8 cellular contexts compared by ENCODE assay signal in the genomic region with DNA sequence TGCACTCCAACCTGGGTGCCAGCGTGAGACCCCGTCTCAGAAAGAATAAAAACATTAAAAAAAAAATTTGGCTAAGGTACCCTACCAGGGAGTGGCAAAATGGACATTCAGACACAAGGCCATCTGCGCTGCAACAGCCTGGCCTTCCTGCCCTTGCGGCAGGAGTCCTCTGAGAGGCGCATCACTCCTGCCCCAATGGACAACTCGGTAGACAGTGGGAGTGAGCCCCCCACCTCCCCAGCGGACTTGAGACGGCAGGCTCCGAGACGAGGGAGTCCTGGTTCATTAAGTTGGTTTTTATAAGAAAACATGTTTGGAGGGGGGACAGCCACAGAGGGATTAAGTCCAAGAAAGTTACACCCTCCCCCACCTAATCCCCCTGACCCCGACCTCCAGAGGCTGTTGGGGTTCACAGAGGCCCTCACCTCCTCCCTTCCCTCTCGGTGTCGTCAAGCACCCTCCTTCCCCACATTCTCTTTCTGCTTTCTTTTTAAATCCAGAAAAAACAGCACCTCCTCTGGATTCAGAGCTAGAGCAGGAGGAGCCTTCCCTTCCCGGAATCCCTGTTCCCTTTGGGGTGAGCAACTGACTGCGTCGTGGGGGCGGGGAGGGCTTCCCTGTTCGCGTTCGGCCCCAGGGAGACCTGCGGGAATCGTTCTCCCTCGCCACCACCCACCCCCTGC. TPM values are rescaled to one million over a fixed set of nuclear protein-coding genes. Genes with fewer than 3 reads are reported as not detected.
DNase-seq lines count a peak whose midpoint lies in the region; ATAC-seq lines count a peak whose summit lies in the region.

No MANE protein-coding gene starts in this region.

- no peaks in the 10 kb centered on the region for H3K27me3 ChIP-seq in effector memory CD4-positive, alpha-beta T cell (replicated peaks; ENCODE audit: control insufficient read depth, insufficient read depth, low read length, poor library complexity, severe bottlenecking)
- no peaks in the 10 kb centered on the region for H3K27me3 ChIP-seq in naive thymus-derived CD4-positive, alpha-beta T cell (ENCODE audit: control insufficient read depth in 2 of 2, insufficient read depth in 2 of 2, low read length in 2 of 2)

- H3K27me3 Mint-ChIP-seq in naive thymus-derived CD4-positive, alpha-beta T cell, result peaks cover 0 to 20% (median 0%) of the 10 kb centered on the region in 5 donors

- peak overlapping the region; percentile 76 to 97 (median 91) for H3K27ac Mint-ChIP-seq in naive thymus-derived CD4-positive, alpha-beta T cell

- peak overlapping the region; percentile 93 for H3K9ac ChIP-seq in ES-I3 (ENCODE audit: low read depth, low read length)

- intact Hi-C loops in naive thymus-derived CD4-positive, alpha-beta T cell (cut with micrococcal nuclease), result loop anchor here (1.0 to 10.0 kb wide), 15 partner anchors 13 to 1651 kb away; a partner anchor contains a TSS

- peak; percentile 55 for DNase-seq in OCI-M1 (lab: John Stamatoyannopoulos, UW)
- no peak for DNase-seq in effector memory CD4-positive, alpha-beta T cell
- DNase-seq in naive thymus-derived CD4-positive, alpha-beta T cell, result no peak
- DNase-seq in effector CD4-positive, alpha-beta T cell, result no peak

- H3K9me3 ChIP-seq in ES-I3 (ENCODE audit: control insufficient read depth, insufficient read depth, low read length), result no peaks in the 10 kb centered on the region
- no peaks in the 10 kb centered on the region for H3K9me3 ChIP-seq in effector memory CD4-positive, alpha-beta T cell (ENCODE audit: control insufficient read depth, low read length)
- H3K9me3 ChIP-seq in naive thymus-derived CD4-positive, alpha-beta T cell (ENCODE audit: control insufficient read depth in 2 of 3, low read length in 3 of 3), result no peaks in the 10 kb centered on the region

- ATAC-seq in naive thymus-derived CD4-positive, alpha-beta T cell, result no peak
- ATAC-seq in HG03571 (IDR thresholded peaks at IDR 0.05; ENCODE audit: unreplicated experiment), result no peak
- ATAC-seq in GM21528 (IDR thresholded peaks at IDR 0.05; ENCODE audit: low FRiP score, unreplicated experiment), result no peak
- no peak for ATAC-seq in HG02973 (IDR thresholded peaks at IDR 0.05; ENCODE audit: unreplicated experiment)

- peak overlapping the region; percentile 90 for H3K4me3 ChIP-seq in effector memory CD4-positive, alpha-beta T cell (ENCODE audit: insufficient read depth, low read depth, low read length, poor library complexity, severe bottlenecking)
- H3K4me3 ChIP-seq in naive thymus-derived CD4-positive, alpha-beta T cell (ENCODE audit: low read length), result peak overlapping the region; percentile 95

- CTCF ChIA-PET in naive thymus-derived CD4-positive, alpha-beta T cell (lab: Charles Lee), result interaction anchor here (0.6 to 2.0 kb wide), 6 partner anchors 9 to 40 kb away, joined by 3 to 8 read pairs (median 4); no protein-coding TSS in a partner anchor

- POLR2A ChIA-PET in naive thymus-derived CD4-positive, alpha-beta T cell (lab: Charles Lee), result interaction anchor here (1.1 to 2.8 kb wide), 6 partner anchors 7 to 112 kb away, joined by 3 to 16 read pairs (median 8); a partner anchor contains a TSS

- H3K4me3 Mint-ChIP-seq in naive thymus-derived CD4-positive, alpha-beta T cell, result peak overlapping the region; percentile 78 to 93 (median 89)

- peaks cover 0 to 23% (median 14%) of the 10 kb centered on the region in 5 donors for H3K36me3 Mint-ChIP-seq in naive thymus-derived CD4-positive, alpha-beta T cell

- H3K9me3 Mint-ChIP-seq in naive thymus-derived CD4-positive, alpha-beta T cell, result peaks cover 0 to 2% (median 0%) of the 10 kb centered on the region in 11 donors

- H3K36me3 ChIP-seq in ES-I3 (ENCODE audit: insufficient read depth, low read length), result no peaks in the 10 kb centered on the region
- H3K36me3 ChIP-seq in effector memory CD4-positive, alpha-beta T cell (ENCODE audit: control insufficient read depth, insufficient read depth, low read length), result no peaks in the 10 kb centered on the region
- peaks cover 0 to 8% (median 0%) of the 10 kb centered on the region in 3 experiments for H3K36me3 ChIP-seq in naive thymus-derived CD4-positive, alpha-beta T cell (ENCODE audit: control insufficient read depth in 2 of 3, insufficient read depth in 3 of 3, low read length in 3 of 3)

- H3K4me1 ChIP-seq in ES-I3 (ENCODE audit: insufficient read depth, low read length), result no peaks in the 10 kb centered on the region; the same call in 1 of the 2 replicates
- peaks cover 39% of the 10 kb centered on the region for H3K4me1 ChIP-seq in effector memory CD4-positive, alpha-beta T cell (ENCODE audit: control insufficient read depth, insufficient read depth, low read length, poor library complexity, severe bottlenecking)
- peaks cover 36 to 49% of the 10 kb centered on the region in 2 donors for H3K4me1 ChIP-seq in naive thymus-derived CD4-positive, alpha-beta T cell (ENCODE audit: control insufficient read depth in 2 of 2, insufficient read depth in 2 of 2, low read length in 2 of 2)

- H3K4me1 Mint-ChIP-seq in naive thymus-derived CD4-positive, alpha-beta T cell, result peaks cover 39 to 55% (median 51%) of the 10 kb centered on the region in 7 donors

- peak overlapping the region; percentile 97 for H3K27ac ChIP-seq in effector memory CD4-positive, alpha-beta T cell (ENCODE audit: insufficient read depth, low read length, poor library complexity, severe bottlenecking)
- peak overlapping the region; percentile 91 for H3K27ac ChIP-seq in naive thymus-derived CD4-positive, alpha-beta T cell (ENCODE audit: low read depth, low read length)

RNA-seq across cellular contexts. Expression of a gene that starts 1.8 kb away (rescaled TPM):
- 10 to 100 TPM in 3 of 5 experiments, under 1 TPM in 2; 0.57 to 68.6 (median 12.8) TPM for total RNA-seq in naive thymus-derived CD4-positive, alpha-beta T cell
- under 1 TPM in 1 of 2 donors, not detected in 1; 0.14 TPM for polyA plus RNA-seq in naive thymus-derived CD4-positive, alpha-beta T cell

RNA-seq across cellular contexts. Expression of a gene that starts 24.6 kb away (rescaled TPM):
- 1 to 10 TPM in 1 of 5 experiments, under 1 TPM in 1, not detected in 3; 0.94 to 1.2 TPM for total RNA-seq in naive thymus-derived CD4-positive, alpha-beta T cell
- not detected for polyA plus RNA-seq in naive thymus-derived CD4-positive, alpha-beta T cell
